Comparison of ENCODE assay signal across 22 cellular contexts in genomic region chr6:168867247-168868102, GRCh38.
"Had no signal": no experiment of that assay in that cellular context is flagged by ENCODE, and none has a peak within 500 bp of the region (broad histone marks: within the 10 kb centered on the region; RNA-seq: fewer than 3 reads in every experiment).

No MANE protein-coding gene starts in this region.

- H3K9me3 Mint-ChIP-seq: activated naive CD4-positive, alpha-beta T cell treated with anti-CD3 and anti-CD28 coated beads, Interleukin-2, amount 50 U/mL, for 72 hours; neural crest cell had no signal

- H3K36me3 Mint-ChIP-seq: activated CD8-positive, alpha-beta memory T cell treated with anti-CD3 and anti-CD28 coated beads, Interleukin-2, amount 10 ng/mL, durations not matched to agents 7 days and 5 days; activated naive CD4-positive, alpha-beta T cell treated with anti-CD3 and anti-CD28 coated beads, Interleukin-2, amount 50 U/mL, for 72 hours had no signal

- H3K27ac Mint-ChIP-seq: activated CD4-positive, alpha-beta T cell treated with anti-CD3 and anti-CD28 coated beads for 36 hours; activated CD8-positive, alpha-beta memory T cell treated with anti-CD3 and anti-CD28 coated beads, Interleukin-2, amount 10 ng/mL, durations not matched to agents 7 days and 5 days; activated CD8-positive, alpha-beta T cell treated with anti-CD3 and anti-CD28 coated beads, Interleukin-2, amount 10 ng/mL, durations not matched to agents 7 days and 5 days; activated naive CD4-positive, alpha-beta T cell treated with anti-CD3 and anti-CD28 coated beads, Interleukin-2, amount 50 U/mL, for 72 hours had no signal

- H3K4me1 Mint-ChIP-seq: activated CD4-positive, alpha-beta T cell treated with anti-CD3 and anti-CD28 coated beads for 36 hours; activated CD8-positive, alpha-beta memory T cell treated with anti-CD3 and anti-CD28 coated beads, Interleukin-2, amount 10 ng/mL, durations not matched to agents 7 days and 5 days had no signal

- DNase-seq: activated CD4-positive, alpha-beta T cell treated with anti-CD3 and anti-CD28 coated beads for 36 hours; activated CD4-positive, CD25-positive, alpha-beta regulatory T cell; activated CD8-positive, alpha-beta memory T cell treated with anti-CD3 and anti-CD28 coated beads, Interleukin-2, amount 10 ng/mL, durations not matched to agents 7 days and 5 days; activated CD8-positive, alpha-beta T cell treated with anti-CD3 and anti-CD28 coated beads, Interleukin-2, amount 10 ng/mL, durations not matched to agents 7 days and 5 days; activated naive CD4-positive, alpha-beta T cell; activated T-cell treated with anti-CD3 and anti-CD28 coated beads, Interleukin-2, amount 50 U/mL, for 48 hours; adrenal gland; aorta; body of pancreas; dermis blood vessel endothelial cell; effector CD4-positive, alpha-beta T cell; esophagus squamous epithelium; islet precursor cell; left ventricle myocardium superior; spleen; stimulated activated naive CD4-positive, alpha-beta T cell treated with Interleukin-2 at 50 U/mL for 16 hours; uterus had no signal

- ATAC-seq: activated CD4-positive, alpha-beta T cell treated with anti-CD3 and anti-CD28 coated beads for 36 hours; activated CD8-positive, alpha-beta memory T cell treated with anti-CD3 and anti-CD28 coated beads, Interleukin-2, amount 10 ng/mL, durations not matched to agents 7 days and 5 days; activated CD8-positive, alpha-beta T cell treated with anti-CD3 and anti-CD28 coated beads, Interleukin-2, amount 10 ng/mL, durations not matched to agents 7 days and 5 days; body of pancreas; left ventricle myocardium superior had no signal

- H3K27me3 ChIP-seq: adrenal gland, body of pancreas, hepatocyte, right atrium auricular region, spleen, tibial nerve, uterus had no signal

- H3K4me1 ChIP-seq: adrenal gland, esophagus squamous epithelium, right atrium auricular region, spleen, uterus had no signal

- H3K27ac ChIP-seq: adrenal gland, body of pancreas, esophagus squamous epithelium, hepatocyte, right atrium auricular region, spleen, tibial nerve, uterus had no signal

- H3K9me3 ChIP-seq: adrenal gland, body of pancreas, esophagus squamous epithelium, right atrium auricular region, spleen, tibial nerve, uterus had no signal

- H3K4me3 Mint-ChIP-seq: activated CD4-positive, alpha-beta T cell treated with anti-CD3 and anti-CD28 coated beads for 36 hours; activated CD8-positive, alpha-beta memory T cell treated with anti-CD3 and anti-CD28 coated beads, Interleukin-2, amount 10 ng/mL, durations not matched to agents 7 days and 5 days; activated CD8-positive, alpha-beta T cell treated with anti-CD3 and anti-CD28 coated beads, Interleukin-2, amount 10 ng/mL, durations not matched to agents 7 days and 5 days; neural crest cell had no signal

- H3K4me3 ChIP-seq: adrenal gland, body of pancreas, esophagus squamous epithelium, hepatocyte, right atrium auricular region, spleen, tibial nerve, uterus had no signal

- H3K27me3 Mint-ChIP-seq: activated CD4-positive, alpha-beta T cell treated with anti-CD3 and anti-CD28 coated beads for 36 hours; activated CD8-positive, alpha-beta memory T cell treated with anti-CD3 and anti-CD28 coated beads, Interleukin-2, amount 10 ng/mL, durations not matched to agents 7 days and 5 days had no signal

- H3K36me3 ChIP-seq: adrenal gland, esophagus squamous epithelium, right atrium auricular region, spleen, tibial nerve, uterus had no signal
